Comparison of ENCODE assay signal across 8 cellular contexts in the genomic region with DNA sequence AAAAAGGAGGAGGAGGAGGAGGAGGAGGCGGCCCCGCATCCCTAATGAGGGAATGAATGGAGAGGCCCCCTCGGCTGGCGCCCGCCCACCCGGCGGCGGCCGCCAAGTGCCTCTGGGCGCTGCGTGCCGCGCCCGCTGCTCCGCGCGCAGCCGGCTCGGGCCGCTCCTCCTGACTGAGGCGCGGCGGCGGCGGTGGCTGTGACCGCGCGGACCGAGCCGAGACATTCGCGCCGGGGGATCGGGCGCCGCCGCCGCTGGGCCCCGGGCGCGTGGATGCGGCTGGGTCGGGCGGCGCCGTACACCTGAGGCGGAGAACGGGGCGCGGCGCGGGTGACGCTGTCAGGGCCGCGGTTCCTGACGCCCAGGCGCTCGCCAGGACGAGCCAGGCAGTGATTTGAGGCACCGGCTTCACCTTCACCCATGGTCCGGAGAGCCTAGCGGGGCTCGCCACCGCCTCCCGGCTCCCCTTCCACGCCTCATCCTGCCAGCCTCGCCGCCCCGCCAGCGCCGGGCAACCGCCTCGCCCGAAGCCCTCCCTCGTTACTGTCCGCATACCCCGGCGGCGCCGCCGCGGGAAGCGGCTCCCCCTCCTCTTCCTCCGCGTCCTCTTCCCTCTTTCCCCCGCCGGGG. TPM values are rescaled to one million over a fixed set of nuclear protein-coding genes. Genes with fewer than 3 reads are reported as not detected.
A peak's percentile ranks its signal among the peaks of the same experiment; 100 is the strongest.
DNase-seq lines count a peak whose midpoint lies in the region; ATAC-seq and TF ChIP-seq lines count a peak whose summit lies in the region.

A gene (plus strand): TSS at position 88 of the 630 bp plus-strand sequence. CDS start 687 bp downstream, outside the sequence.

- DNase-seq in DMS153 treated with DMSO at 0.1 percent for 48 hours (lab: John Stamatoyannopoulos, UW; ENCODE audit: unreplicated experiment), result peak; percentile 90
- DNase-seq in HT-29 (ENCODE audit: low spot score), result peak; percentile 15
- no peak for DNase-seq in effector memory CD4-positive, alpha-beta T cell
- DNase-seq in lower lobe of right lung, result peak; percentile 54
- DNase-seq in superior temporal gyrus (ENCODE audit: extremely low spot score), result peak; percentile 37
- DNase-seq in GM19240 (ENCODE audit: insufficient read length, low spot score), result no peak

- H3K36me3 ChIP-seq in effector memory CD4-positive, alpha-beta T cell (ENCODE audit: control insufficient read depth, insufficient read depth, low read length), result no peaks in the 10 kb centered on the region
- no peaks in the 10 kb centered on the region for H3K36me3 ChIP-seq in lower lobe of right lung

- H3K4me3 ChIP-seq in effector memory CD4-positive, alpha-beta T cell (ENCODE audit: insufficient read depth, low read depth, low read length, poor library complexity, severe bottlenecking), result peak within 1 kb of the TSS; percentile 58
- peak within 1 kb of the TSS; percentile 67 for H3K4me3 ChIP-seq in lower lobe of right lung

- no peak within 1 kb of the TSS for H3K27ac ChIP-seq in effector memory CD4-positive, alpha-beta T cell (ENCODE audit: insufficient read depth, low read length, poor library complexity, severe bottlenecking)
- peak within 1 kb of the TSS; percentile 73 for H3K27ac ChIP-seq in lower lobe of right lung

- no peak for TF ChIP-seq CTCF in lower lobe of right lung (IDR thresholded peaks at IDR 0.05)

- peaks cover 16% of the 10 kb centered on the region for H3K4me1 ChIP-seq in effector memory CD4-positive, alpha-beta T cell (ENCODE audit: control insufficient read depth, insufficient read depth, low read length, poor library complexity, severe bottlenecking)
- peaks cover 10% of the 10 kb centered on the region for H3K4me1 ChIP-seq in lower lobe of right lung

- peak; percentile 62 for ATAC-seq in GM19463 (IDR thresholded peaks at IDR 0.05; ENCODE audit: unreplicated experiment)
- ATAC-seq in SK-N-SH treated with all-trans-retinoic acid at 6 μM for 48 hours, result peak; percentile 73
- peak; percentile 85 to 88 for ATAC-seq in lower lobe of right lung

- no peaks in the 10 kb centered on the region for H3K9me3 ChIP-seq in effector memory CD4-positive, alpha-beta T cell (ENCODE audit: control insufficient read depth, low read length)
- H3K9me3 ChIP-seq in lower lobe of right lung, result no peaks in the 10 kb centered on the region

- intact Hi-C loops in lower lobe of right lung (cut with DNase I), result no loop called here

- peaks cover 18% of the 10 kb centered on the region for H3K27me3 ChIP-seq in effector memory CD4-positive, alpha-beta T cell (replicated peaks; ENCODE audit: control insufficient read depth, insufficient read depth, low read length, poor library complexity, severe bottlenecking)
- H3K27me3 ChIP-seq in lower lobe of right lung (ENCODE audit: low read depth), result peaks cover 40% of the 10 kb centered on the region

TF ChIP-seq in SK-N-SH treated with all-trans-retinoic acid at 6 μM for 48 hours, 23 proteins besides CTCF, POLR2A, EP300 and RAD21:
- TF ChIP-seq ZFP3 (CRISPR knock-in tag; IDR thresholded peaks at IDR 0.05) (no peak), ARNTL (CRISPR knock-in tag; IDR thresholded peaks at IDR 0.05; ENCODE audit: borderline replicate concordance, low read depth) (no peak), TOX (CRISPR knock-in tag; IDR thresholded peaks at IDR 0.05; ENCODE audit: borderline replicate concordance) (no peak)

RNA-seq across cellular contexts. Expression of the gene that starts here (rescaled TPM):
- total RNA-seq in HT-29 (2014; rRNA removed; shearing (Covaris generic)), result not detected in 2 replicates
- 2.4 TPM for total RNA-seq in lower lobe of right lung

Comparison
In these comparisons a context has a peak if more than half of its experiments do, and no peak if none do; other contexts are left out.
1. Peak in DNase-seq in HT-29; RNA of the gene not detected or under 1 TPM.
2. DNase-seq: peak in DMS153 treated with DMSO at 0.1 percent for 48 hours (single experiment), lower lobe of right lung (single experiment) and superior temporal gyrus (single experiment); none in effector memory CD4-positive, alpha-beta T cell (0 of 3) and GM19240 (single experiment).
3. Peak in every context shown above with its lines, with median percentiles within 50 percentile points of each other: ATAC-seq.